In genomic region chr5:54655761-54656160, GRCh38 we compare ENCODE assay signal across 16 cellular contexts.
DNase-seq lines count a peak whose midpoint lies in the region; ATAC-seq and TF ChIP-seq lines count a peak whose summit lies in the region.
"Had no signal": no experiment of that assay in that cellular context is flagged by ENCODE, and none has a peak within 500 bp of the region (broad histone marks: within the 10 kb centered on the region; RNA-seq: fewer than 3 reads in every experiment).

No MANE protein-coding gene starts in this region.

- ATAC-seq in heart left ventricle, result no peak
- ATAC-seq: K562, Panc1 had no signal

- no peaks in the 10 kb centered on the region for H3K36me3 ChIP-seq in heart left ventricle
- no peaks in the 10 kb centered on the region for H3K36me3 ChIP-seq in WERI-Rb-1
- no peaks in the 10 kb centered on the region for H3K36me3 ChIP-seq in tibial artery
- no peaks in the 10 kb centered on the region for H3K36me3 ChIP-seq in colonic mucosa
- H3K36me3 ChIP-seq: HAP-1 had no signal

- intact Hi-C loops in heart left ventricle (cut with DNase I) (loop anchor here in 6 of 10 donors (2.0 to 10.0 kb wide), 6 partner anchors 47 to 189 kb away; no protein-coding TSS in a partner anchor), cardiac septum (cut with DNase I) (loop anchor here (1.0 to 5.0 kb wide), 3 partner anchors 47 to 133 kb away; no protein-coding TSS in a partner anchor), tibial artery (cut with DNase I; ENCODE audit: low total_unique reads) (no loop called here), colonic mucosa (cut with DNase I) (no loop called here)

- H3K9ac ChIP-seq in colonic mucosa (ENCODE audit: low read depth in 2 of 2, low read length in 2 of 2), result no peak overlapping the region

- no peak for TF ChIP-seq CTCF in heart left ventricle (IDR thresholded peaks at IDR 0.05)
- no peak for TF ChIP-seq CTCF in WERI-Rb-1 (IDR thresholded peaks at IDR 0.05; ENCODE audit: low read depth, low read length)
- TF ChIP-seq CTCF in nephron progenitor cell (IDR thresholded peaks at IDR 0.05), result no peak
- no peak for TF ChIP-seq CTCF in tibial artery (IDR thresholded peaks at IDR 0.05)
- TF ChIP-seq CTCF in colonic mucosa (IDR thresholded peaks at IDR 0.05), result no peak

- no peaks in the 10 kb centered on the region for H3K9me3 ChIP-seq in heart left ventricle
- no peaks in the 10 kb centered on the region for H3K9me3 ChIP-seq in WERI-Rb-1 (ENCODE audit: severe bottlenecking)
- no peaks in the 10 kb centered on the region for H3K9me3 ChIP-seq in tibial artery
- no peaks in the 10 kb centered on the region for H3K9me3 ChIP-seq in colonic mucosa
- H3K9me3 ChIP-seq: HAP-1 had no signal

- H3K4me1 ChIP-seq in heart left ventricle (peaks cover 0 to 36% (median 16%) of the 10 kb centered on the region in 12 donors), tibial artery (peaks cover 0 to 75% (median 38%) of the 10 kb centered on the region in 4 donors), colonic mucosa (no peaks in the 10 kb centered on the region)
- H3K4me1 ChIP-seq: HAP-1 had no signal

- no peak for DNase-seq in heart left ventricle
- DNase-seq in cardiac septum (ENCODE audit: low spot score), result no peak
- DNase-seq in WERI-Rb-1, result peak; percentile 48
- DNase-seq in nephron progenitor cell, result no peak
- no peak for DNase-seq in tibial artery
- no peak for DNase-seq in activated naive CD8-positive, alpha-beta T cell treated with anti-CD3 and anti-CD28 coated beads for 36 hours
- no peak for DNase-seq in globus pallidus (ENCODE audit: low spot score)
- DNase-seq in colonic mucosa, result no peak
- DNase-seq: DND-41, NCI-H1436, NCI-H2081, NCI-H510A treated with DMSO at 0.1 percent for 48 hours had no signal

- H3K4me3 Mint-ChIP-seq in nephron progenitor cell, result no peak overlapping the region
- H3K4me3 Mint-ChIP-seq in activated naive CD8-positive, alpha-beta T cell treated with anti-CD3 and anti-CD28 coated beads for 36 hours, result no peak overlapping the region

- H3K27me3 ChIP-seq in heart left ventricle (no peaks in the 10 kb centered on the region), WERI-Rb-1 (ENCODE audit: insufficient read depth, low read depth, severe bottlenecking) (no peaks in the 10 kb centered on the region), tibial artery (no peaks in the 10 kb centered on the region), colonic mucosa (no peaks in the 10 kb centered on the region)

- H3K27ac ChIP-seq in heart left ventricle (peak overlapping the region in 9 of 12 donors; percentile 29 to 77 (median 53)), WERI-Rb-1 (peak overlapping the region; percentile 64), tibial artery (peak overlapping the region; percentile 41 to 67), colonic mucosa (no peak overlapping the region)
- H3K27ac ChIP-seq: C4-2B had no signal

- 76 to 90% (median 83%) methylated on average over 2 of the region's 2 CpGs for WGBS in heart left ventricle, 4 donors

- H3K36me3 Mint-ChIP-seq in nephron progenitor cell (ENCODE audit: low read depth), result no peaks in the 10 kb centered on the region
- no peaks in the 10 kb centered on the region for H3K36me3 Mint-ChIP-seq in activated naive CD8-positive, alpha-beta T cell treated with anti-CD3 and anti-CD28 coated beads for 36 hours

- peak overlapping the region; percentile 16 for H3K27ac Mint-ChIP-seq in nephron progenitor cell
- no peak overlapping the region for H3K27ac Mint-ChIP-seq in activated naive CD8-positive, alpha-beta T cell treated with anti-CD3 and anti-CD28 coated beads for 36 hours

- no peaks in the 10 kb centered on the region for H3K9me3 Mint-ChIP-seq in nephron progenitor cell
- H3K9me3 Mint-ChIP-seq in activated naive CD8-positive, alpha-beta T cell treated with anti-CD3 and anti-CD28 coated beads for 36 hours, result no peaks in the 10 kb centered on the region

- H3K27me3 Mint-ChIP-seq in nephron progenitor cell (ENCODE audit: low read depth, poor library complexity), result peaks cover 3% of the 10 kb centered on the region
- no peaks in the 10 kb centered on the region for H3K27me3 Mint-ChIP-seq in activated naive CD8-positive, alpha-beta T cell treated with anti-CD3 and anti-CD28 coated beads for 36 hours

- H3K4me3 ChIP-seq in heart left ventricle (no peak overlapping the region), WERI-Rb-1 (ENCODE audit: low read depth, low read length) (no peak overlapping the region), tibial artery (no peak overlapping the region), colonic mucosa (no peak overlapping the region)
- H3K4me3 ChIP-seq: HAP-1, K562 had no signal

- H3K4me1 Mint-ChIP-seq in nephron progenitor cell, result peaks cover 7% of the 10 kb centered on the region
- peaks cover 7% of the 10 kb centered on the region for H3K4me1 Mint-ChIP-seq in activated naive CD8-positive, alpha-beta T cell treated with anti-CD3 and anti-CD28 coated beads for 36 hours

- TF ChIP-seq POLR2A in heart left ventricle (IDR thresholded peaks at IDR 0.05), result no peak

Comparison
In these comparisons a context has a peak if more than half of its experiments do, and no peak if none do; other contexts are left out.
1. intact Hi-C loops: an anchor here in heart left ventricle (2.0 to 10.0 kb wide) and cardiac septum (1.0 to 5.0 kb wide); none called in tibial artery and colonic mucosa.